Comparison of ENCODE assay signal across 19 cellular contexts in genomic region chr10:17066801-17067200, GRCh38.
DNase-seq lines count a peak whose midpoint lies in the region; ATAC-seq, FAIRE-seq and TF ChIP-seq lines count a peak whose summit lies in the region.
"Had no signal": no experiment of that assay in that cellular context is flagged by ENCODE, and none has a peak within 500 bp of the region (broad histone marks: within the 10 kb centered on the region; RNA-seq: fewer than 3 reads in every experiment).

No MANE protein-coding gene starts in this region.

- intact Hi-C loops in endothelial cell of umbilical vein (cut with micrococcal nuclease): no loop called here

- no peaks in the 10 kb centered on the region for H3K79me2 ChIP-seq in endothelial cell of umbilical vein (ENCODE audit: control insufficient read depth, insufficient read depth, low read length)

- H3K4me3 ChIP-seq in endothelial cell of umbilical vein (replicated peaks in 1 of 3; ENCODE audit: insufficient read depth in 1 of 3, low read depth in 1 of 3, low read length in 3 of 3): peak overlapping the region in 1 of 3 experiments; percentile 33
- H3K4me3 ChIP-seq in effector memory CD4-positive, alpha-beta T cell (ENCODE audit: insufficient read depth, low read depth, low read length, poor library complexity, severe bottlenecking): no peak overlapping the region

- H2AFZ ChIP-seq in endothelial cell of umbilical vein (ENCODE audit: low read depth, low read length): peak overlapping the region; percentile 77

- peak overlapping the region; percentile 89 for H3K27ac ChIP-seq in endothelial cell of umbilical vein (ENCODE audit: insufficient read depth, low read depth, low read length)
- no peak overlapping the region for H3K27ac ChIP-seq in effector memory CD4-positive, alpha-beta T cell (ENCODE audit: insufficient read depth, low read length, poor library complexity, severe bottlenecking)

- no peaks in the 10 kb centered on the region for H3K27me3 ChIP-seq in endothelial cell of umbilical vein (ENCODE audit: control insufficient read depth in 2 of 2, insufficient read depth in 2 of 2, low read length in 2 of 2)
- no peaks in the 10 kb centered on the region for H3K27me3 ChIP-seq in effector memory CD4-positive, alpha-beta T cell (replicated peaks; ENCODE audit: control insufficient read depth, insufficient read depth, low read length, poor library complexity, severe bottlenecking)
- H3K27me3 ChIP-seq: BE2C had no signal

- no peaks in the 10 kb centered on the region for H3K9me3 Mint-ChIP-seq in stimulated activated naive CD8-positive, alpha-beta T cell treated with anti-CD3 and anti-CD28 coated beads, Interleukin-15, Interleukin-2, amounts not matched to agents 100 ng/mL and 50 ng/mL, for 24 hours
- H3K9me3 Mint-ChIP-seq in stimulated activated naive CD8-positive, alpha-beta T cell treated with anti-CD3 and anti-CD28 coated beads, Interleukin-15, amount 100 ng/mL, for 72 hours: no peaks in the 10 kb centered on the region

- peak overlapping the region; percentile 89 for H3K4me2 ChIP-seq in endothelial cell of umbilical vein (ENCODE audit: insufficient read depth, low read length)

- H3K27ac Mint-ChIP-seq in stimulated activated naive CD8-positive, alpha-beta T cell treated with anti-CD3 and anti-CD28 coated beads, Interleukin-15, Interleukin-2, amounts not matched to agents 100 ng/mL and 50 ng/mL, for 24 hours: peak overlapping the region; percentile 32
- no peak overlapping the region for H3K27ac Mint-ChIP-seq in stimulated activated naive CD8-positive, alpha-beta T cell treated with anti-CD3 and anti-CD28 coated beads, Interleukin-15, amount 100 ng/mL, for 72 hours
- peak overlapping the region; percentile 39 for H3K27ac Mint-ChIP-seq in T-helper 17 cell

- CTCF ChIA-PET in endothelial cell of umbilical vein (lab: Charles Lee): interaction anchor here (0.7 to 1.3 kb wide), 5 partner anchors 18 to 171 kb away, joined by 3 to 4 read pairs (median 3); no protein-coding TSS in a partner anchor

- H3K36me3 ChIP-seq in endothelial cell of umbilical vein (ENCODE audit: control insufficient read depth in 2 of 2, extremely low read depth in 1 of 2, insufficient read depth in 2 of 2, low read length in 2 of 2): no peaks in the 10 kb centered on the region
- no peaks in the 10 kb centered on the region for H3K36me3 ChIP-seq in effector memory CD4-positive, alpha-beta T cell (ENCODE audit: control insufficient read depth, insufficient read depth, low read length)
- H3K36me3 ChIP-seq: BE2C had no signal

- dilution Hi-C loops in endothelial cell of umbilical vein (cut with MboI; ENCODE audit: extremely low pct_ligation_motif_present, low sequenced_read_pairs): no loop called here

- H3K36me3 Mint-ChIP-seq in stimulated activated naive CD8-positive, alpha-beta T cell treated with anti-CD3 and anti-CD28 coated beads, Interleukin-15, Interleukin-2, amounts not matched to agents 100 ng/mL and 50 ng/mL, for 24 hours (ENCODE audit: low read depth): peaks cover 29% of the 10 kb centered on the region
- H3K36me3 Mint-ChIP-seq in T-helper 17 cell (ENCODE audit: low read depth): peaks cover 2% of the 10 kb centered on the region

- H3K9me1 ChIP-seq in endothelial cell of umbilical vein (replicated peaks; ENCODE audit: control insufficient read depth, extremely low read depth, insufficient read depth, low read length): no peaks in the 10 kb centered on the region

- no peak overlapping the region for H3K4me3 Mint-ChIP-seq in stimulated activated naive CD8-positive, alpha-beta T cell treated with anti-CD3 and anti-CD28 coated beads, Interleukin-15, Interleukin-2, amounts not matched to agents 100 ng/mL and 50 ng/mL, for 24 hours
- no peak overlapping the region for H3K4me3 Mint-ChIP-seq in stimulated activated naive CD8-positive, alpha-beta T cell treated with anti-CD3 and anti-CD28 coated beads, Interleukin-15, amount 100 ng/mL, for 72 hours
- H3K4me3 Mint-ChIP-seq in T-helper 17 cell: no peak overlapping the region

- H3K27me3 Mint-ChIP-seq in stimulated activated naive CD8-positive, alpha-beta T cell treated with anti-CD3 and anti-CD28 coated beads, Interleukin-15, Interleukin-2, amounts not matched to agents 100 ng/mL and 50 ng/mL, for 24 hours: no peaks in the 10 kb centered on the region
- H3K27me3 Mint-ChIP-seq in stimulated activated naive CD8-positive, alpha-beta T cell treated with anti-CD3 and anti-CD28 coated beads, Interleukin-15, amount 100 ng/mL, for 72 hours: no peaks in the 10 kb centered on the region
- no peaks in the 10 kb centered on the region for H3K27me3 Mint-ChIP-seq in T-helper 17 cell

- peaks cover 64% of the 10 kb centered on the region for H3K4me1 ChIP-seq in endothelial cell of umbilical vein (ENCODE audit: control insufficient read depth, extremely low read depth, insufficient read depth, low read length)
- peaks cover 5% of the 10 kb centered on the region for H3K4me1 ChIP-seq in effector memory CD4-positive, alpha-beta T cell (ENCODE audit: control insufficient read depth, insufficient read depth, low read length, poor library complexity, severe bottlenecking)

- peaks cover 45% of the 10 kb centered on the region for H3K4me1 Mint-ChIP-seq in stimulated activated naive CD8-positive, alpha-beta T cell treated with anti-CD3 and anti-CD28 coated beads, Interleukin-15, Interleukin-2, amounts not matched to agents 100 ng/mL and 50 ng/mL, for 24 hours (ENCODE audit: low read depth)
- peaks cover 40% of the 10 kb centered on the region for H3K4me1 Mint-ChIP-seq in stimulated activated naive CD8-positive, alpha-beta T cell treated with anti-CD3 and anti-CD28 coated beads, Interleukin-15, amount 100 ng/mL, for 72 hours
- H3K4me1 Mint-ChIP-seq in T-helper 17 cell: peaks cover 15% of the 10 kb centered on the region

- TF ChIP-seq CTCF in endothelial cell of umbilical vein (IDR thresholded peaks at IDR 0.05; ENCODE audit: extremely low read depth in 1 of 2, insufficient read depth in 1 of 2, low read depth in 1 of 2, low read length in 2 of 2): no peak

- ATAC-seq in stimulated activated naive CD8-positive, alpha-beta T cell treated with anti-CD3 and anti-CD28 coated beads, Interleukin-15, amount 100 ng/mL, for 72 hours: no peak
- no peak for ATAC-seq in T-helper 17 cell

- H4K20me1 ChIP-seq in endothelial cell of umbilical vein (replicated peaks; ENCODE audit: control insufficient read depth, extremely low read depth, insufficient read depth, low read length): no peaks in the 10 kb centered on the region

- POLR2A ChIA-PET in endothelial cell of umbilical vein (lab: Charles Lee): interaction anchor here (1.4 kb wide), 1 partner anchor 163 kb away, joined by 3 read pairs; no protein-coding TSS in a partner anchor

- FAIRE-seq in endothelial cell of umbilical vein (lab: Jason Lieb, UNC): no peak
- FAIRE-seq: H1 had no signal

- H3K9me3 ChIP-seq in T-helper 17 cell (ENCODE audit: control insufficient read depth, low read length, poor library complexity, severe bottlenecking): no peaks in the 10 kb centered on the region
- H3K9me3 ChIP-seq in endothelial cell of umbilical vein (replicated peaks; ENCODE audit: control insufficient read depth, insufficient read depth, low read length): no peaks in the 10 kb centered on the region
- no peaks in the 10 kb centered on the region for H3K9me3 ChIP-seq in effector memory CD4-positive, alpha-beta T cell (ENCODE audit: control insufficient read depth, low read length)
- H3K9me3 ChIP-seq: BE2C had no signal

- peak overlapping the region; percentile 81 for H3K9ac ChIP-seq in endothelial cell of umbilical vein (replicated peaks; ENCODE audit: extremely low read depth, insufficient read depth, low read length)

- no peak for DNase-seq in stimulated activated naive CD8-positive, alpha-beta T cell treated with anti-CD3 and anti-CD28 coated beads, Interleukin-15, amount 100 ng/mL, for 72 hours
- no peak for DNase-seq in T-helper 17 cell
- DNase-seq in endothelial cell of umbilical vein (ENCODE audit: low read depth, low spot score): peak; percentile 88
- DNase-seq in ACHN: no peak
- DNase-seq in iPS-NIHi7 (ENCODE audit: extremely low spot score): no peak
- DNase-seq in effector memory CD4-positive, alpha-beta T cell: no peak
- DNase-seq in NCI-H1436 treated with DMSO at 0.1 percent for 48 hours (lab: John Stamatoyannopoulos, UW): no peak
- DNase-seq: BE2C, GF-D8, Karpas-422, NCI-H1048, NCI-H1436, NCI-H2029, NCI-H2227 treated with DMSO at 0.1 percent for 48 hours, NCI-H510A treated with DMSO at 0.1 percent for 48 hours, NCI-H748 treated with DMSO at 0.1 percent for 48 hours, SIG-M5 had no signal

- no peak for TF ChIP-seq POLR2A in endothelial cell of umbilical vein (IDR thresholded peaks at IDR 0.05; ENCODE audit: low read depth, low read length)

- BruUV-seq in endothelial cell of umbilical vein (replicated peaks; lab: Mats Ljungman, UMichigan): no TSS peak

- in situ Hi-C loops in ACHN (cut with HindIII; ENCODE audit: low pct_ligation_motif_present, low pct_unique_long_range_greater_than_20kb, low sequenced_read_pairs): no loop called here

TF ChIP-seq in endothelial cell of umbilical vein, 7 proteins besides CTCF, POLR2A, EP300 and RAD21:
- TF ChIP-seq GATA2 (IDR thresholded peaks at IDR 0.05; ENCODE audit: insufficient read depth, insufficient read length, low read depth, low read length): no peak
- TF ChIP-seq MYC (IDR thresholded peaks at IDR 0.05; ENCODE audit: low read depth, low read length): no peak
- TF ChIP-seq POLR2AphosphoS5 (IDR thresholded peaks at IDR 0.05; ENCODE audit: insufficient read depth, low read depth, low read length): no peak
- TF ChIP-seq MAX (IDR thresholded peaks at IDR 0.05; ENCODE audit: insufficient read depth, insufficient read length): no peak

Comparison
In these comparisons a context has a peak if more than half of its experiments do, and no peak if none do; other contexts are left out.
1. H3K27ac Mint-ChIP-seq: peak in stimulated activated naive CD8-positive, alpha-beta T cell treated with anti-CD3 and anti-CD28 coated beads, Interleukin-15, Interleukin-2, amounts not matched to agents 100 ng/mL and 50 ng/mL, for 24 hours (single experiment) and T-helper 17 cell (single experiment); none in stimulated activated naive CD8-positive, alpha-beta T cell treated with anti-CD3 and anti-CD28 coated beads, Interleukin-15, amount 100 ng/mL, for 72 hours (0 of 2).